Comparison of ENCODE assay signal across 9 cellular contexts in the genomic region with DNA sequence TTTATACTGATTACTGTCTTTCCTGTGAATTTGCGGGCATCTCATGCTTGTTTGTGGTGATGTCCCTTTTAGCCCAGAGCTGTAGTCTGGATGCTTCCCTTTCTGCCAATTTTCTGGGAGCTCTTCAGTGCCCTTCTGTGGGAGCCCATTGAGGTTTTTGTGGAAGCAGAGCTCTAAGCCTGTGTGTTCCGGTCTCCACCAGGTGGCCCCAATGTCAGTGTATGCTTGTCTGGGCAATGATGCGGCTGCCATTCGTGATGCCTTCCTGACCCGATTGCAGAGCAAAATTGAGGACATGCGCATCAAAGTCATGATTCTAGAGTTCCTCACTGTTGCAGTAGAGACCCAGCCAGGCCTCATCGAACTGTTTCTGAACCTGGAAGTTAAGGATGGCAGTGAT. TPM values are rescaled to one million over a fixed set of nuclear protein-coding genes. Genes with fewer than 3 reads are reported as not detected.
DNase-seq lines count a peak whose midpoint lies in the region; ATAC-seq, FAIRE-seq and TF ChIP-seq lines count a peak whose summit lies in the region.
"Had no signal": no experiment of that assay in that cellular context is flagged by ENCODE, and none has a peak within 500 bp of the region (broad histone marks: within the 10 kb centered on the region; RNA-seq: fewer than 3 reads in every experiment).

No MANE protein-coding gene starts in this region.

- POLR2A ChIA-PET in CD4-positive, alpha-beta T cell (lab: Charles Lee): no interaction called here

- no peaks in the 10 kb centered on the region for H3K4me1 ChIP-seq in parathyroid adenoma

- DNase-seq in GM12891 (ENCODE audit: insufficient read length, low spot score): no peak
- peak; percentile 37 for DNase-seq in RPMI8226
- DNase-seq in fibroblast of mammary gland (ENCODE audit: low read depth): peak; percentile 16
- DNase-seq in omental fat pad (ENCODE audit: low spot score): no peak
- DNase-seq in CD4-positive, alpha-beta T cell: no peak
- no peak for DNase-seq in NCI-H446 treated with DMSO at 0.1 percent for 48 hours (lab: John Stamatoyannopoulos, UW)
- DNase-seq in activated CD8-positive, alpha-beta memory T cell treated with anti-CD3 and anti-CD28 coated beads, Interleukin-2, amount 50 U/mL, for 4 hours: no peak
- DNase-seq: naive B cell had no signal

- no peak overlapping the region for H3K9ac ChIP-seq in parathyroid adenoma

- no peak overlapping the region for H3K27ac ChIP-seq in parathyroid adenoma
- no peak overlapping the region for H3K27ac ChIP-seq in CD4-positive, alpha-beta T cell (ENCODE audit: low read depth, low read length)

- intact Hi-C loops in CD4-positive, alpha-beta T cell (cut with DNase I, micrococcal nuclease): no loop called here

- no peak overlapping the region for H3K4me3 Mint-ChIP-seq in CD4-positive, alpha-beta T cell
- H3K4me3 Mint-ChIP-seq: naive B cell had no signal

- no peak overlapping the region for H2AFZ ChIP-seq in parathyroid adenoma

- CTCF ChIA-PET in CD4-positive, alpha-beta T cell (lab: Charles Lee): no interaction called here

- H3K27ac Mint-ChIP-seq in CD4-positive, alpha-beta T cell: no peak overlapping the region

- H3K4me1 Mint-ChIP-seq in CD4-positive, alpha-beta T cell (ENCODE audit: low read depth): peaks cover 19% of the 10 kb centered on the region
- H3K4me1 Mint-ChIP-seq: naive B cell had no signal

- H3K4me2 ChIP-seq in parathyroid adenoma (ENCODE audit: low read length): no peak overlapping the region

- no peaks in the 10 kb centered on the region for H3K79me2 ChIP-seq in parathyroid adenoma

- H3K4me3 ChIP-seq in fibroblast of mammary gland (ENCODE audit: control insufficient read depth, low read depth, low read length): no peak overlapping the region
- no peak overlapping the region for H3K4me3 ChIP-seq in parathyroid adenoma (ENCODE audit: low read depth, low read length)

- no peak for TF ChIP-seq POLR2A in GM12891 (IDR thresholded peaks at IDR 0.05; ENCODE audit: low read depth, low read length)

- H3K36me3 ChIP-seq in parathyroid adenoma (ENCODE audit: control insufficient read depth, insufficient read depth, low read length): no peaks in the 10 kb centered on the region

- no peaks in the 10 kb centered on the region for H3K27me3 ChIP-seq in parathyroid adenoma (ENCODE audit: control insufficient read depth, insufficient read depth, low read length)
- H3K27me3 ChIP-seq in CD4-positive, alpha-beta T cell (ENCODE audit: control insufficient read depth, insufficient read depth, low read length): no peaks in the 10 kb centered on the region

- FAIRE-seq in GM12891 (lab: Jason Lieb, UNC): peak; percentile 16

- H3K27me3 Mint-ChIP-seq in CD4-positive, alpha-beta T cell: no peaks in the 10 kb centered on the region
- H3K27me3 Mint-ChIP-seq: naive B cell had no signal

- peaks cover 77% of the 10 kb centered on the region for H3K36me3 Mint-ChIP-seq in CD4-positive, alpha-beta T cell (ENCODE audit: low read depth)

- H3K9me3 Mint-ChIP-seq in CD4-positive, alpha-beta T cell: no peaks in the 10 kb centered on the region
- H3K9me3 Mint-ChIP-seq: naive B cell had no signal

- H3K9me3 ChIP-seq in parathyroid adenoma (ENCODE audit: control insufficient read depth, low read length): no peaks in the 10 kb centered on the region
- no peaks in the 10 kb centered on the region for H3K9me3 ChIP-seq in CD4-positive, alpha-beta T cell (ENCODE audit: control insufficient read depth, low read length)

- no peak for ATAC-seq in omental fat pad (ENCODE audit: low FRiP score)
- ATAC-seq in CD4-positive, alpha-beta T cell (ENCODE audit: poor library complexity): no peak

- peak; percentile 26 for TF ChIP-seq CTCF in fibroblast of mammary gland (conservative IDR thresholded peaks at IDR 0.05; ENCODE audit: control insufficient read depth, insufficient read depth, low read depth, low read length)
- peak; percentile 34 for TF ChIP-seq CTCF in parathyroid adenoma (IDR thresholded peaks at IDR 0.05)
- TF ChIP-seq CTCF in omental fat pad (IDR thresholded peaks at IDR 0.05): no peak
- TF ChIP-seq CTCF in CD4-positive, alpha-beta T cell (IDR thresholded peaks at IDR 0.05): no peak

TF ChIP-seq in GM12891, 5 proteins besides CTCF, POLR2A, EP300 and RAD21:
- no peak for TF ChIP-seq TAF1 (IDR thresholded peaks at IDR 0.05; ENCODE audit: low read depth, low read length)

RNA-seq across cellular contexts. Expression of a gene that starts 35.1 kb away (rescaled TPM):
- polyA plus RNA-seq in GM12891 (2012; ENCODE audit: low read depth, missing spikeins): 20.6 TPM
- total RNA-seq in omental fat pad: 10 to 100 TPM; 55.5 to 75.5 (median 65.1) TPM
- 10 to 100 TPM; 65.6 to 69.1 TPM for total RNA-seq in CD4-positive, alpha-beta T cell

RNA-seq across cellular contexts. Expression of a gene that starts 43.4 kb away (rescaled TPM):
- polyA plus RNA-seq in GM12891 (2012; ENCODE audit: low read depth, missing spikeins): 11.9 TPM
- 10 to 100 TPM; 19.4 to 38.5 (median 20.9) TPM for total RNA-seq in omental fat pad
- total RNA-seq in CD4-positive, alpha-beta T cell: 10 to 100 TPM; 53.2 to 56.9 TPM

RNA-seq across cellular contexts. Expression of a gene that starts 45.5 kb away (rescaled TPM):
- polyA plus RNA-seq in GM12891 (2012; ENCODE audit: low read depth, missing spikeins): 29.5 TPM
- total RNA-seq in omental fat pad: 10 to 100 TPM; 27.2 to 70.6 (median 38.3) TPM
- total RNA-seq in CD4-positive, alpha-beta T cell: 10 to 100 TPM; 43.0 to 43.9 TPM

RNA-seq across cellular contexts. Expression of a gene that starts 45.6 kb away (rescaled TPM):
- 5.2 TPM for polyA plus RNA-seq in GM12891 (2012; ENCODE audit: low read depth, missing spikeins)
- total RNA-seq in omental fat pad: 10 to 100 TPM; 13.3 to 23.2 (median 17.7) TPM
- total RNA-seq in CD4-positive, alpha-beta T cell: 1 to 10 TPM; 7.4 to 7.8 TPM

Comparison
In these comparisons a context has a peak if more than half of its experiments do, and no peak if none do; other contexts are left out.
1. DNase-seq: peak in RPMI8226 (single experiment) and fibroblast of mammary gland (single experiment); none in GM12891 (single experiment), omental fat pad (single experiment), CD4-positive, alpha-beta T cell (0 of 10), NCI-H446 treated with DMSO at 0.1 percent for 48 hours (single experiment) and activated CD8-positive, alpha-beta memory T cell treated with anti-CD3 and anti-CD28 coated beads, Interleukin-2, amount 50 U/mL, for 4 hours (single experiment).
2. CTCF ChIP-seq: peak in fibroblast of mammary gland (single experiment) and parathyroid adenoma (single experiment); none in omental fat pad (0 of 3) and CD4-positive, alpha-beta T cell (single experiment).